Comparison of ENCODE assay signal across 1 cellular context in the genomic region with DNA sequence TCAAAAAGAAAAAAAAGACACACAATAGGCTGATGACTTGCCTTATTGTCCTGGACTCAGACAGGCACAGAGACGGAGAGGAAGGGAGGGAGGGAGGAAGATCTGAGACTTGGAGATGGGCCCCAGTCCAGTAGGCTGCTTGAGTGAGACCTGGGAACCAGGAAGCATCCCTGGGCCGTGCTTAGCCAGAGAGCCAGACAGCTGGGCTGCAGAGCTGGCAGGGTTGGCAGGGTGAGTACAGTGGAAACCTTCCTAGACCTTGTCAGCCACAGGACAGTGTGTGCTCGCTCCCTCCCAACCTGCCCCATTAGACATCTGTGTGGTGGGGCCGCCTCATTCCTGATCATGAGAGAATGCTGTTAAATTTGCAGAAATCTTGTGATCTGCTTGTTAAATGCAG.
TF ChIP-seq lines count a peak whose summit lies in the region.

No MANE protein-coding gene starts in this region.

TF ChIP-seq in SK-N-SH treated with all-trans-retinoic acid at 6 μM for 48 hours, 23 proteins besides CTCF, POLR2A, EP300 and RAD21 (continued from another document):
- TF ChIP-seq ZNF8 (CRISPR knock-in tag; IDR thresholded peaks at IDR 0.05), result no peak
- no peak for TF ChIP-seq SNAI2 (CRISPR knock-in tag; IDR thresholded peaks at IDR 0.05)
- TF ChIP-seq ISL1 (CRISPR knock-in tag; IDR thresholded peaks at IDR 0.05), result no peak
- no peak for TF ChIP-seq BACH2 (CRISPR knock-in tag; IDR thresholded peaks at IDR 0.05; ENCODE audit: borderline replicate concordance)
